15 cellular contexts compared by ENCODE assay signal in genomic region chr3:114834175-114834940, GRCh38.
DNase-seq lines count a peak whose midpoint lies in the region; ATAC-seq and TF ChIP-seq lines count a peak whose summit lies in the region.
"Had no signal": no experiment of that assay in that cellular context is flagged by ENCODE, and none has a peak within 500 bp of the region (broad histone marks: within the 10 kb centered on the region; RNA-seq: fewer than 3 reads in every experiment).

No MANE protein-coding gene starts in this region.

- no peak for ATAC-seq in GM21360 (IDR thresholded peaks at IDR 0.05; ENCODE audit: unreplicated experiment)

- peak overlapping the region in 1 of 59 donors; percentile 41 for H3K27ac ChIP-seq in dorsolateral prefrontal cortex
- H3K27ac ChIP-seq: C4-2B, GM23248, HL-60 had no signal

- peaks cover 3% of the 10 kb centered on the region for H3K4me1 ChIP-seq in BE2C
- H3K4me1 ChIP-seq in HAP-1, result no peaks in the 10 kb centered on the region

- H3K36me3 ChIP-seq in BE2C (no peaks in the 10 kb centered on the region), HAP-1 (replicated peaks) (no peaks in the 10 kb centered on the region)

- H3K27me3 ChIP-seq in BE2C (no peaks in the 10 kb centered on the region), dorsolateral prefrontal cortex (no peaks in the 10 kb centered on the region), HAP-1 (ENCODE audit: low read depth) (no peaks in the 10 kb centered on the region)

- intact Hi-C loops in dorsolateral prefrontal cortex (cut with DNase I), result no loop called here

- no peak overlapping the region for H3K4me3 Mint-ChIP-seq in neural crest cell
- H3K4me3 Mint-ChIP-seq: CD4-positive, alpha-beta T cell; IgD-negative memory B cell had no signal

- H3K9me3 ChIP-seq in BE2C, result no peaks in the 10 kb centered on the region
- no peaks in the 10 kb centered on the region for H3K9me3 ChIP-seq in HAP-1
- H3K9me3 ChIP-seq: Caco-2 had no signal

- H3K27ac Mint-ChIP-seq in neural crest cell (ENCODE audit: unreplicated experiment), result peak overlapping the region; percentile 83
- H3K27ac Mint-ChIP-seq: CD4-positive, alpha-beta T cell; IgD-negative memory B cell had no signal

- H3K4me1 Mint-ChIP-seq in neural crest cell, result no peaks in the 10 kb centered on the region

- no peaks in the 10 kb centered on the region for H3K27me3 Mint-ChIP-seq in neural crest cell (ENCODE audit: low read depth)
- H3K27me3 Mint-ChIP-seq: CD4-positive, alpha-beta T cell; IgD-negative memory B cell had no signal

- H3K4me3 ChIP-seq in BE2C (ENCODE audit: low read depth, low read length) (peak overlapping the region; percentile 27; the same call in 1 of the 2 replicates), choroid plexus epithelial cell (ENCODE audit: low read depth, low read length) (peak overlapping the region; percentile 4), dorsolateral prefrontal cortex (no peak overlapping the region), HAP-1 (no peak overlapping the region)
- H3K4me3 ChIP-seq: GM23248 had no signal

- TF ChIP-seq CTCF in BE2C (IDR thresholded peaks at IDR 0.05; ENCODE audit: low read depth, low read length) (no peak), choroid plexus epithelial cell (conservative IDR thresholded peaks at IDR 0.05; ENCODE audit: low read depth, low read length) (no peak), neural crest cell (conservative IDR thresholded peaks at IDR 0.05) (no peak), dorsolateral prefrontal cortex (IDR thresholded peaks at IDR 0.05 in 54 of 56, conservative IDR thresholded peaks at IDR 0.05 in 2 of 56; ENCODE audit: low read depth in 1 of 56, partially characterized antibody in 56 of 56) (no peak)

- DNase-seq in BE2C, result peak; percentile 44
- peak; percentile 37 for DNase-seq in SK-N-DZ (ENCODE audit: low spot score)
- DNase-seq in choroid plexus epithelial cell (ENCODE audit: low read depth), result no peak
- no peak for DNase-seq in neural crest cell (ENCODE audit: low read depth, low spot score)
- DNase-seq in dorsolateral prefrontal cortex, result no peak
- no peak for DNase-seq in HAP-1 (ENCODE audit: low spot score in 2 of 2)
- DNase-seq: Caco-2; CD4-positive, alpha-beta T cell; GM23248; HCEC 1CT; KBM-7 had no signal

- in situ Hi-C loops in HAP-1 (cut with MboI; ENCODE audit: low sequenced_read_pairs), result loop anchor here (25.0 kb wide), 3 partner anchors 353 to 978 kb away; no protein-coding TSS in a partner anchor

- no peaks in the 10 kb centered on the region for H3K9me3 Mint-ChIP-seq in neural crest cell
- H3K9me3 Mint-ChIP-seq: CD4-positive, alpha-beta T cell; IgD-negative memory B cell had no signal

- no peaks in the 10 kb centered on the region for H3K36me3 Mint-ChIP-seq in neural crest cell (ENCODE audit: low read depth)

Comparison
In these comparisons a context has a peak if more than half of its experiments do, and no peak if none do; other contexts are left out.
1. DNase-seq: peak in BE2C (single experiment) and SK-N-DZ (single experiment); none in choroid plexus epithelial cell (single experiment), neural crest cell (single experiment), dorsolateral prefrontal cortex (0 of 10) and HAP-1 (0 of 2).
2. H3K4me3 ChIP-seq: peak in BE2C (single experiment) and choroid plexus epithelial cell (single experiment); none in dorsolateral prefrontal cortex (0 of 59) and HAP-1 (single experiment).